28 cellular contexts compared by ENCODE assay signal in genomic region chr1:4324621-4325020, GRCh38.
"Had no signal": no experiment of that assay in that cellular context is flagged by ENCODE, and none has a peak within 500 bp of the region (broad histone marks: within the 10 kb centered on the region; RNA-seq: fewer than 3 reads in every experiment).

No MANE protein-coding gene starts in this region.

- H3K4me3 ChIP-seq: coronary artery, esophagus muscularis mucosa, gastroesophageal sphincter, heart right ventricle had no signal

- H3K9me3 ChIP-seq: esophagus muscularis mucosa, gastroesophageal sphincter, heart right ventricle had no signal

- H3K9me3 Mint-ChIP-seq: activated naive CD4-positive, alpha-beta T cell treated with anti-CD3 and anti-CD28 coated beads, Interleukin-2, amount 10 ng/mL, durations not matched to agents 7 days and 5 days; activated naive CD4-positive, alpha-beta T cell treated with anti-CD3 and anti-CD28 coated beads, Interleukin-2, amount 50 U/mL, for 72 hours; activated naive CD8-positive, alpha-beta T cell treated with anti-CD3 and anti-CD28 coated beads, Interleukin-2, amount 10 ng/mL, durations not matched to agents 7 days and 5 days; dendritic cell treated with granulocyte-macrophage colony-stimulating factor and Interleukin-4, amounts not matched to agents 40 ng/mL and 50 ng/mL, for 4 days had no signal

- H3K36me3 Mint-ChIP-seq: activated naive CD4-positive, alpha-beta T cell treated with anti-CD3 and anti-CD28 coated beads, Interleukin-2, amount 10 ng/mL, durations not matched to agents 7 days and 5 days; activated naive CD4-positive, alpha-beta T cell treated with anti-CD3 and anti-CD28 coated beads, Interleukin-2, amount 50 U/mL, for 72 hours; activated naive CD8-positive, alpha-beta T cell treated with anti-CD3 and anti-CD28 coated beads, Interleukin-2, amount 10 ng/mL, durations not matched to agents 7 days and 5 days had no signal

- H3K27ac ChIP-seq: brain microvascular endothelial cell, coronary artery, esophagus muscularis mucosa, gastroesophageal sphincter, heart right ventricle had no signal

- H3K27ac Mint-ChIP-seq: activated CD4-positive, alpha-beta memory T cell treated with anti-CD3 and anti-CD28 coated beads, Interleukin-2, amount 10 ng/mL, durations not matched to agents 7 days and 5 days; activated CD4-positive, alpha-beta T cell treated with anti-CD3 and anti-CD28 coated beads for 36 hours; activated CD4-positive, alpha-beta T cell treated with anti-CD3 and anti-CD28 coated beads, Interleukin-2, amount 10 ng/mL, durations not matched to agents 24 days and 14 days; activated naive CD4-positive, alpha-beta T cell treated with anti-CD3 and anti-CD28 coated beads, Interleukin-2, amount 10 ng/mL, durations not matched to agents 7 days and 5 days; activated naive CD4-positive, alpha-beta T cell treated with anti-CD3 and anti-CD28 coated beads, Interleukin-2, amount 50 U/mL, for 72 hours; activated naive CD8-positive, alpha-beta T cell treated with anti-CD3 and anti-CD28 coated beads, Interleukin-2, amount 10 ng/mL, durations not matched to agents 7 days and 5 days; activated T-cell treated with anti-CD3 and anti-CD28 coated beads, Interleukin-2, amount 50 U/mL, for 24 hours; activated T-cell treated with anti-CD3 and anti-CD28 coated beads, Interleukin-2, amount 50 U/mL, for 72 hours; dendritic cell treated with granulocyte-macrophage colony-stimulating factor and Interleukin-4, amounts not matched to agents 40 ng/mL and 50 ng/mL, for 4 days; effector memory CD8-positive, alpha-beta T cell had no signal

- H3K4me3 Mint-ChIP-seq: activated CD4-positive, alpha-beta memory T cell treated with anti-CD3 and anti-CD28 coated beads, Interleukin-2, amount 10 ng/mL, durations not matched to agents 7 days and 5 days; activated CD4-positive, alpha-beta T cell treated with anti-CD3 and anti-CD28 coated beads for 36 hours; activated CD4-positive, alpha-beta T cell treated with anti-CD3 and anti-CD28 coated beads, Interleukin-2, amount 10 ng/mL, durations not matched to agents 24 days and 14 days; activated naive CD4-positive, alpha-beta T cell treated with anti-CD3 and anti-CD28 coated beads, Interleukin-2, amount 10 ng/mL, durations not matched to agents 7 days and 5 days; activated naive CD8-positive, alpha-beta T cell treated with anti-CD3 and anti-CD28 coated beads, Interleukin-2, amount 10 ng/mL, durations not matched to agents 7 days and 5 days; activated T-cell treated with anti-CD3 and anti-CD28 coated beads, Interleukin-2, amount 50 U/mL, for 24 hours; activated T-cell treated with anti-CD3 and anti-CD28 coated beads, Interleukin-2, amount 50 U/mL, for 72 hours; central memory CD8-positive, alpha-beta T cell; dendritic cell treated with granulocyte-macrophage colony-stimulating factor and Interleukin-4, amounts not matched to agents 40 ng/mL and 50 ng/mL, for 4 days; effector memory CD8-positive, alpha-beta T cell had no signal

- H3K4me1 ChIP-seq: esophagus muscularis mucosa, gastroesophageal sphincter, heart right ventricle had no signal

- H3K27me3 Mint-ChIP-seq: activated CD4-positive, alpha-beta memory T cell treated with anti-CD3 and anti-CD28 coated beads, Interleukin-2, amount 10 ng/mL, durations not matched to agents 7 days and 5 days; activated CD4-positive, alpha-beta T cell treated with anti-CD3 and anti-CD28 coated beads, Interleukin-2, amount 10 ng/mL, durations not matched to agents 24 days and 14 days; activated naive CD8-positive, alpha-beta T cell treated with anti-CD3 and anti-CD28 coated beads, Interleukin-2, amount 10 ng/mL, durations not matched to agents 7 days and 5 days; dendritic cell treated with granulocyte-macrophage colony-stimulating factor and Interleukin-4, amounts not matched to agents 40 ng/mL and 50 ng/mL, for 4 days had no signal

- ATAC-seq: activated CD4-positive, alpha-beta T cell treated with anti-CD3 and anti-CD28 coated beads for 36 hours; activated naive CD4-positive, alpha-beta T cell treated with anti-CD3 and anti-CD28 coated beads, Interleukin-2, amount 50 U/mL, for 72 hours; activated T-cell treated with anti-CD3 and anti-CD28 coated beads, Interleukin-2, amount 50 U/mL, for 72 hours; effector memory CD8-positive, alpha-beta T cell; gastroesophageal sphincter; heart right ventricle had no signal

- H3K4me1 Mint-ChIP-seq: activated CD4-positive, alpha-beta memory T cell treated with anti-CD3 and anti-CD28 coated beads, Interleukin-2, amount 10 ng/mL, durations not matched to agents 7 days and 5 days; activated CD4-positive, alpha-beta T cell treated with anti-CD3 and anti-CD28 coated beads for 36 hours; activated naive CD4-positive, alpha-beta T cell treated with anti-CD3 and anti-CD28 coated beads, Interleukin-2, amount 10 ng/mL, durations not matched to agents 7 days and 5 days; activated naive CD8-positive, alpha-beta T cell treated with anti-CD3 and anti-CD28 coated beads, Interleukin-2, amount 10 ng/mL, durations not matched to agents 7 days and 5 days; central memory CD8-positive, alpha-beta T cell had no signal

- H3K27me3 ChIP-seq: brain microvascular endothelial cell had no signal

- H3K36me3 ChIP-seq: brain microvascular endothelial cell, esophagus muscularis mucosa, gastroesophageal sphincter, heart right ventricle had no signal

- DNase-seq: activated CD4-positive, alpha-beta memory T cell treated with anti-CD3 and anti-CD28 coated beads, Interleukin-2, amount 10 ng/mL, durations not matched to agents 7 days and 5 days; activated CD4-positive, alpha-beta T cell treated with anti-CD3 and anti-CD28 coated beads for 36 hours; activated CD4-positive, alpha-beta T cell treated with anti-CD3 and anti-CD28 coated beads, Interleukin-2, amount 10 ng/mL, durations not matched to agents 24 days and 14 days; activated CD4-positive, CD25-positive, alpha-beta regulatory T cell; activated CD4-positive, CD25-positive, alpha-beta regulatory T cell treated with anti-CD3 and anti-CD28 coated beads, Interleukin-2, amount 50 U/mL, for 72 hours; activated CD8-positive, alpha-beta memory T cell treated with anti-CD3 and anti-CD28 coated beads, Interleukin-2, amount 50 U/mL, for 48 hours; activated gamma-delta T cell; activated naive CD4-positive, alpha-beta T cell; activated naive CD4-positive, alpha-beta T cell treated with anti-CD3 and anti-CD28 coated beads, Interleukin-2, amount 10 ng/mL, durations not matched to agents 7 days and 5 days; activated naive CD8-positive, alpha-beta T cell treated with anti-CD3 and anti-CD28 coated beads, Interleukin-2, amount 10 ng/mL, durations not matched to agents 7 days and 5 days; activated T-cell treated with anti-CD3 and anti-CD28 coated beads for 4 hours; activated T-cell treated with anti-CD3 and anti-CD28 coated beads, Interleukin-2, amount 50 U/mL, for 24 hours; activated T-cell treated with anti-CD3 and anti-CD28 coated beads, Interleukin-2, amount 50 U/mL, for 72 hours; amniotic stem cell; anterior cingulate cortex; brain microvascular endothelial cell; effector CD4-positive, alpha-beta T cell; effector memory CD8-positive, alpha-beta T cell; erythroblast; foreskin melanocyte; heart right ventricle; T-helper 2 cell had no signal
